ENCODE assay signal across 1 cellular context in the genomic region with DNA sequence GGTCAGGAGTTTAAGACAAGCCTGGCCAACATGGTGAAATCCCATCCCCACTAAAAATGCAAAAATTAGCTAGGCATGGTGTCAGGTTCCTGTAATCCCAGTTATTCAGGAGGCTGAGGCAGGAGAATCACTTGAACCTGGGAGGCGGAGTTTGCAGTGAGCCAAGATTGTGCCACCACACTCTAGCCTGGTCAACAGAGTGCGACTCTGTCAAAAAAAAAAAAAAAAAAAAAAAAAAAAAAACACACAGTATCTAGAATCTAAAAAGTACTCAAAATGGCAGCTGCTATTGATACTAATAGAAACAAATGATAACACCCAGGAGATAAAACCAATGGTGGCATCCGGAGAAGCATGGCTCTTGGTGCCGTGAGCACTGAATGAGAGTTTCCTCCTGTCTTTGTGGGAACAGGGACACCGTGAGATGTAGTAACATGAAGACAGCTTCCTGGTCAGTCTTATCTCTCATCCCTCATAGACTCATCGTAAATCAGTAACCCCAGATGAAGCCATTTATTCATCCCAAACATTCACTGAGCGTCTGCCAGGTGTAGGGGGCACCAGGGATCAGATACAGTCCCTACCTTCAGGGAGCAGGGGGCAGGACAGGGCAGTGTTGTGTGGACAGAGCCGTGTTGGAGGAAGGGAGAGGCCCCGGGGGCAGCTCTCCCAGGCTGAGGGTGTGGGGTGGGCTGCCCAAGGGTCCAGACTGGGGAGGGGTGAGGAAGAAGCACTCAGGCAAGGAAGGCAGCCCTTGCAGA.
TF ChIP-seq lines count a peak whose summit lies in the region.

No MANE protein-coding gene starts in this region.

TF ChIP-seq in HepG2, 621 proteins besides CTCF, POLR2A, EP300 and RAD21 (continued from another document and continues in another):
- TF ChIP-seq ZXDC (CRISPR knock-in tag; IDR thresholded peaks at IDR 0.05) (no peak), GABPA (IDR thresholded peaks at IDR 0.05; ENCODE audit: low read depth, low read length) (no peak), GABPA (CRISPR knock-in tag; IDR thresholded peaks at IDR 0.05; ENCODE audit: low read depth) (no peak), ARNT2 (CRISPR knock-in tag; IDR thresholded peaks at IDR 0.05; ENCODE audit: low read depth) (no peak), ZNF468 (CRISPR knock-in tag; IDR thresholded peaks at IDR 0.05) (0 out of 2 replicates have a peak, but pooled peaks have one; percentile 42), SNAI1 (CRISPR knock-in tag; IDR thresholded peaks at IDR 0.05; ENCODE audit: borderline replicate concordance) (no peak), ZNF225 (CRISPR knock-in tag; IDR thresholded peaks at IDR 0.05) (no peak), TGIF2 (CRISPR knock-in tag; IDR thresholded peaks at IDR 0.05) (no peak), CREM (IDR thresholded peaks at IDR 0.05) (no peak), CREM (CRISPR knock-in tag; IDR thresholded peaks at IDR 0.05) (no peak), CHD4 (IDR thresholded peaks at IDR 0.05; ENCODE audit: borderline replicate concordance, low read length) (0 out of 2 replicates have a peak, but pooled peaks have one; percentile 54), ZNF724P (CRISPR knock-in tag; IDR thresholded peaks at IDR 0.05; ENCODE audit: borderline replicate concordance) (no peak), ZNF335 (CRISPR knock-in tag; IDR thresholded peaks at IDR 0.05) (no peak), IRX3 (CRISPR knock-in tag; IDR thresholded peaks at IDR 0.05; ENCODE audit: borderline replicate concordance, low read depth) (no peak), POLR2G (IDR thresholded peaks at IDR 0.05; ENCODE audit: low read depth, low read length) (0 out of 2 replicates have a peak, but pooled peaks have one; percentile 20), MATR3 (CRISPR knock-in tag; IDR thresholded peaks at IDR 0.05) (no peak), SMYD3 (CRISPR knock-in tag; IDR thresholded peaks at IDR 0.05) (no peak), ARNT (IDR thresholded peaks at IDR 0.05) (no peak), HNRNPH1 (optimal IDR thresholded peaks at IDR 0.05; ENCODE audit: low read depth, low read length) (no peak), ZBTB7A (CRISPR knock-in tag; IDR thresholded peaks at IDR 0.05) (0 out of 2 replicates have a peak, but pooled peaks have one; percentile 38), TCF7 (IDR thresholded peaks at IDR 0.05; ENCODE audit: low read depth) (no peak), ZNF530 (CRISPR knock-in tag; IDR thresholded peaks at IDR 0.05; ENCODE audit: low read depth) (no peak), PAXIP1 (CRISPR knock-in tag; conservative IDR thresholded peaks at IDR 0.05) (0 out of 2 replicates have a peak, but pooled peaks have one; percentile 15), NCOR1 (IDR thresholded peaks at IDR 0.05; ENCODE audit: borderline replicate concordance, low read length) (no peak)
- TF ChIP-seq, protein P1, sequence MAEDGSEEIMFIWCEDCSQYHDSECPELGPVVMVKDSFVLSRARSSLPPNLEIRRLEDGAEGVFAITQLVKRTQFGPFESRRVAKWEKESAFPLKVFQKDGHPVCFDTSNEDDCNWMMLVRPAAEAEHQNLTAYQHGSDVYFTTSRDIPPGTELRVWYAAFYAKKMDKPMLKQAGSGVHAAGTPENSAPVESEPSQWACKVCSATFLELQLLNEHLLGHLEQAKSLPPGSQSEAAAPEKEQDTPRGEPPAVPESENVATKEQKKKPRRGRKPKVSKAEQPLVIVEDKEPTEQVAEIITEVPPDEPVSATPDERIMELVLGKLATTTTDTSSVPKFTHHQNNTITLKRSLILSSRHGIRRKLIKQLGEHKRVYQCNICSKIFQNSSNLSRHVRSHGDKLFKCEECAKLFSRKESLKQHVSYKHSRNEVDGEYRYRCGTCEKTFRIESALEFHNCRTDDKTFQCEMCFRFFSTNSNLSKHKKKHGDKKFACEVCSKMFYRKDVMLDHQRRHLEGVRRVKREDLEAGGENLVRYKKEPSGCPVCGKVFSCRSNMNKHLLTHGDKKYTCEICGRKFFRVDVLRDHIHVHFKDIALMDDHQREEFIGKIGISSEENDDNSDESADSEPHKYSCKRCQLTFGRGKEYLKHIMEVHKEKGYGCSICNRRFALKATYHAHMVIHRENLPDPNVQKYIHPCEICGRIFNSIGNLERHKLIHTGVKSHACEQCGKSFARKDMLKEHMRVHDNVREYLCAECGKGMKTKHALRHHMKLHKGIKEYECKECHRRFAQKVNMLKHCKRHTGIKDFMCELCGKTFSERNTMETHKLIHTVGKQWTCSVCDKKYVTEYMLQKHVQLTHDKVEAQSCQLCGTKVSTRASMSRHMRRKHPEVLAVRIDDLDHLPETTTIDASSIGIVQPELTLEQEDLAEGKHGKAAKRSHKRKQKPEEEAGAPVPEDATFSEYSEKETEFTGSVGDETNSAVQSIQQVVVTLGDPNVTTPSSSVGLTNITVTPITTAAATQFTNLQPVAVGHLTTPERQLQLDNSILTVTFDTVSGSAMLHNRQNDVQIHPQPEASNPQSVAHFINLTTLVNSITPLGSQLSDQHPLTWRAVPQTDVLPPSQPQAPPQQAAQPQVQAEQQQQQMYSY (CRISPR knock-in tag; IDR thresholded peaks at IDR 0.05): no peak
- TF ChIP-seq, protein P2, sequence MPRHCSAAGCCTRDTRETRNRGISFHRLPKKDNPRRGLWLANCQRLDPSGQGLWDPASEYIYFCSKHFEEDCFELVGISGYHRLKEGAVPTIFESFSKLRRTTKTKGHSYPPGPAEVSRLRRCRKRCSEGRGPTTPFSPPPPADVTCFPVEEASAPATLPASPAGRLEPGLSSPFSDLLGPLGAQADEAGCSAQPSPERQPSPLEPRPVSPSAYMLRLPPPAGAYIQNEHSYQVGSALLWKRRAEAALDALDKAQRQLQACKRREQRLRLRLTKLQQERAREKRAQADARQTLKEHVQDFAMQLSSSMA (CRISPR knock-in tag; IDR thresholded peaks at IDR 0.05): 0 out of 2 replicates have a peak, but pooled peaks have one; percentile 23
- TF ChIP-seq, protein P3, sequence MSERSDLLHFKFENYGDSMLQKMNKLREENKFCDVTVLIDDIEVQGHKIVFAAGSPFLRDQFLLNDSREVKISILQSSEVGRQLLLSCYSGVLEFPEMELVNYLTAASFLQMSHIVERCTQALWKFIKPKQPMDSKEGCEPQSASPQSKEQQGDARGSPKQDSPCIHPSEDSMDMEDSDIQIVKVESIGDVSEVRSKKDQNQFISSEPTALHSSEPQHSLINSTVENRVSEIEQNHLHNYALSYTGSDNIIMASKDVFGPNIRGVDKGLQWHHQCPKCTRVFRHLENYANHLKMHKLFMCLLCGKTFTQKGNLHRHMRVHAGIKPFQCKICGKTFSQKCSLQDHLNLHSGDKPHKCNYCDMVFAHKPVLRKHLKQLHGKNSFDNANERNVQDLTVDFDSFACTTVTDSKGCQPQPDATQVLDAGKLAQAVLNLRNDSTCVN (CRISPR knock-in tag; IDR thresholded peaks at IDR 0.05; ENCODE audit: borderline replicate concordance): no peak
- TF ChIP-seq, protein P4, sequence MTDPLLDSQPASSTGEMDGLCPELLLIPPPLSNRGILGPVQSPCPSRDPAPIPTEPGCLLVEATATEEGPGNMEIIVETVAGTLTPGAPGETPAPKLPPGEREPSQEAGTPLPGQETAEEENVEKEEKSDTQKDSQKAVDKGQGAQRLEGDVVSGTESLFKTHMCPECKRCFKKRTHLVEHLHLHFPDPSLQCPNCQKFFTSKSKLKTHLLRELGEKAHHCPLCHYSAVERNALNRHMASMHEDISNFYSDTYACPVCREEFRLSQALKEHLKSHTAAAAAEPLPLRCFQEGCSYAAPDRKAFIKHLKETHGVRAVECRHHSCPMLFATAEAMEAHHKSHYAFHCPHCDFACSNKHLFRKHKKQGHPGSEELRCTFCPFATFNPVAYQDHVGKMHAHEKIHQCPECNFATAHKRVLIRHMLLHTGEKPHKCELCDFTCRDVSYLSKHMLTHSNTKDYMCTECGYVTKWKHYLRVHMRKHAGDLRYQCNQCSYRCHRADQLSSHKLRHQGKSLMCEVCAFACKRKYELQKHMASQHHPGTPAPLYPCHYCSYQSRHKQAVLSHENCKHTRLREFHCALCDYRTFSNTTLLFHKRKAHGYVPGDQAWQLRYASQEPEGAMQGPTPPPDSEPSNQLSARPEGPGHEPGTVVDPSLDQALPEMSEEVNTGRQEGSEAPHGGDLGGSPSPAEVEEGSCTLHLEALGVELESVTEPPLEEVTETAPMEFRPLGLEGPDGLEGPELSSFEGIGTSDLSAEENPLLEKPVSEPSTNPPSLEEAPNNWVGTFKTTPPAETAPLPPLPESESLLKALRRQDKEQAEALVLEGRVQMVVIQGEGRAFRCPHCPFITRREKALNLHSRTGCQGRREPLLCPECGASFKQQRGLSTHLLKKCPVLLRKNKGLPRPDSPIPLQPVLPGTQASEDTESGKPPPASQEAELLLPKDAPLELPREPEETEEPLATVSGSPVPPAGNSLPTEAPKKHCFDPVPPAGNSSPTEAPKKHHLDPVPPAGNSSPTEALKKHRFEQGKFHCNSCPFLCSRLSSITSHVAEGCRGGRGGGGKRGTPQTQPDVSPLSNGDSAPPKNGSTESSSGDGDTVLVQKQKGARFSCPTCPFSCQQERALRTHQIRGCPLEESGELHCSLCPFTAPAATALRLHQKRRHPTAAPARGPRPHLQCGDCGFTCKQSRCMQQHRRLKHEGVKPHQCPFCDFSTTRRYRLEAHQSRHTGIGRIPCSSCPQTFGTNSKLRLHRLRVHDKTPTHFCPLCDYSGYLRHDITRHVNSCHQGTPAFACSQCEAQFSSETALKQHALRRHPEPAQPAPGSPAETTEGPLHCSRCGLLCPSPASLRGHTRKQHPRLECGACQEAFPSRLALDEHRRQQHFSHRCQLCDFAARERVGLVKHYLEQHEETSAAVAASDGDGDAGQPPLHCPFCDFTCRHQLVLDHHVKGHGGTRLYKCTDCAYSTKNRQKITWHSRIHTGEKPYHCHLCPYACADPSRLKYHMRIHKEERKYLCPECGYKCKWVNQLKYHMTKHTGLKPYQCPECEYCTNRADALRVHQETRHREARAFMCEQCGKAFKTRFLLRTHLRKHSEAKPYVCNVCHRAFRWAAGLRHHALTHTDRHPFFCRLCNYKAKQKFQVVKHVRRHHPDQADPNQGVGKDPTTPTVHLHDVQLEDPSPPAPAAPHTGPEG (CRISPR knock-in tag; IDR thresholded peaks at IDR 0.05): no peak
- TF ChIP-seq, protein P5, sequence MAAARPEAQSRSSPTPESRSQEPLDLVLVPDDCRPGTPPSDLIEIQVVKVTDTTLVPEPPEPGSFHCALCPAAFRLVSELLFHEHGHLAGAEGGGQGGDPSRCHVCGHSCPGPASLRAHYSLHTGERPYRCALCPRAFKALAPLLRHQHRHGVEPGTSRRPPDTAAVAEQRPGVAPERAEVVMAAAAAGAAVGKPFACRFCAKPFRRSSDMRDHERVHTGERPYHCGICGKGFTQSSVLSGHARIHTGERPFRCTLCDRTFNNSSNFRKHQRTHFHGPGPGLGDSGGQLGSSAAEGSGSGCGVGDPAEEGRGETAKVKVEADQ (CRISPR knock-in tag; IDR thresholded peaks at IDR 0.05; ENCODE audit: borderline replicate concordance): no peak
